8 cellular contexts compared by ENCODE assay signal in the genomic region with DNA sequence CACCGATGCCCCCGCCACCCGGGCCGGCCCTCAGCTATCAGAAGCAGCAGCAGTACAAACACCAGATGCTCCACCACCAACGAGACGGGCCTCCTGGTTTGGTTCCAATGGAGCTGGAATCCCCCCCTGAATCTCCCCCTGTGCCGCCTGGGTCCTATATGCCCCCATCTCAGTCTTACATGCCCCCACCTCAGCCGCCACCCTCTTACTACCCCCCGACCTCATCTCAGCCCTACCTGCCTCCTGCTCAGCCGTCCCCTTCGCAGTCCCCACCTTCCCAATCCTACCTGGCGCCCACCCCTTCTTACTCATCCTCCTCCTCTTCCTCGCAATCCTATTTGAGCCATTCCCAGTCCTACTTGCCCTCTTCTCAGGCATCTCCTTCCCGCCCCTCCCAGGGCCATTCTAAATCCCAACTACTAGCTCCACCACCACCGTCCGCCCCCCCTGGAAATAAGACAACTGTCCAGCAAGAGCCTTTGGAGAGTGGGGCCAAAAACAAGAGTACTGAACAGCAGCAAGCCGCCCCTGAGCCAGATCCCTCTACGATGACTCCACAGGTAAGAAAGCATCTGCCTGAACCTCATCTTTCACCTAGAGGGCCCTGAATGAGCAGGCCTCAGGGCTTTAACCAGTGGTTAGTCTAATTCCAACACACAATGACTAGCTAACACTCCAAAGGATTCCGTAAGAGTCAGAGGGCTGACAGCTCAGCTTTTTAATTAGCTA. TPM values are rescaled to one million over a fixed set of nuclear protein-coding genes. Genes with fewer than 3 reads are reported as not detected.
DNase-seq lines count a peak whose midpoint lies in the region; ATAC-seq, FAIRE-seq and TF ChIP-seq lines count a peak whose summit lies in the region.

No MANE protein-coding gene starts in this region.

- H3K36me3 ChIP-seq in fibroblast of lung (ENCODE audit: control insufficient read depth, insufficient read depth, low read length) (no peaks in the 10 kb centered on the region), neuronal stem cell (replicated peaks in 1 of 2; ENCODE audit: control insufficient read depth in 2 of 2, insufficient read depth in 2 of 2, low read length in 2 of 2) (peaks cover 1 to 37% of the 10 kb centered on the region in 2 donors)

- peak overlapping the region; percentile 84 for H2BK5ac ChIP-seq in neuronal stem cell (ENCODE audit: low read length)

- H4K20me1 ChIP-seq in fibroblast of lung (ENCODE audit: control insufficient read depth, extremely low read depth, insufficient read depth, low read length), result peaks cover 2% of the 10 kb centered on the region

- peak overlapping the region; percentile 99 for H3K18ac ChIP-seq in neuronal stem cell (ENCODE audit: low read length)

- DNase-seq in AG08395 (ENCODE audit: low spot score), result peak; percentile 31
- peak; percentile 26 for DNase-seq in HTR-8/SVneo (ENCODE audit: insufficient read length, low spot score)
- peak; percentile 62 for DNase-seq in activated CD8-positive, alpha-beta memory T cell treated with anti-CD3 and anti-CD28 coated beads for 24 hours
- peak; percentile 10 to 30 for DNase-seq in fibroblast of lung (ENCODE audit: low read depth in 2 of 2)
- no peak for DNase-seq in neuronal stem cell (ENCODE audit: low spot score)
- no peak for DNase-seq in SKM-1 (lab: John Stamatoyannopoulos, UW; ENCODE audit: unreplicated experiment)

- no peak overlapping the region for H2BK15ac ChIP-seq in neuronal stem cell (ENCODE audit: low read length)

- no CpG with 5 or more reads among the region's 19 CpGs for WGBS in neuronal stem cell (ENCODE audit: extremely low coverage in 2 of 2, insufficient read length in 2 of 2, insufficient replicate concordance in 1 of 2), 2 donors

- H3K27ac ChIP-seq in fibroblast of lung (ENCODE audit: insufficient read depth, low read length) (peak overlapping the region; percentile 92), neuronal stem cell (replicated peaks; ENCODE audit: low read length) (no peak overlapping the region)

- ATAC-seq in GM19395 (IDR thresholded peaks at IDR 0.05; ENCODE audit: unreplicated experiment) (no peak), HG03342 (IDR thresholded peaks at IDR 0.05; ENCODE audit: unreplicated experiment) (no peak)

- peaks cover 54% of the 10 kb centered on the region for H3K79me2 ChIP-seq in fibroblast of lung (ENCODE audit: control insufficient read depth, insufficient read depth, low read length)

- FAIRE-seq in HTR-8/SVneo (lab: Jason Lieb, UNC), result peak; percentile 58

- H2BK120ac ChIP-seq in neuronal stem cell (ENCODE audit: low read depth, low read length), result no peak overlapping the region

- H2AK5ac ChIP-seq in neuronal stem cell (ENCODE audit: low read depth, low read length), result peak overlapping the region; percentile 97

- H3K9me3 ChIP-seq in fibroblast of lung (ENCODE audit: control insufficient read depth, insufficient read depth, low read depth, low read length) (no peaks in the 10 kb centered on the region), neuronal stem cell (replicated peaks in 1 of 2; ENCODE audit: control insufficient read depth in 2 of 2, insufficient read depth in 1 of 2, low read depth in 1 of 2, low read length in 2 of 2) (peaks cover 0 to 6% of the 10 kb centered on the region in 2 donors)

- H3K4me1 ChIP-seq in fibroblast of lung (ENCODE audit: control insufficient read depth, extremely low read depth, insufficient read depth, low read length) (peaks cover 2% of the 10 kb centered on the region), neuronal stem cell (ENCODE audit: control insufficient read depth in 2 of 2, insufficient read depth in 1 of 2, low read depth in 1 of 2, low read length in 2 of 2) (peaks cover 2 to 16% of the 10 kb centered on the region in 2 donors)

- H3K4me3 ChIP-seq in fibroblast of lung (replicated peaks in 1 of 4; ENCODE audit: control extremely low read depth in 1 of 4, insufficient read depth in 1 of 4, low read depth in 3 of 4, low read length in 4 of 4) (peak overlapping the region; percentile 79 to 98 (median 86)), neuronal stem cell (ENCODE audit: low read length in 2 of 2) (peak overlapping the region; percentile 93 to 100)

- peak overlapping the region; percentile 94 for H3K23ac ChIP-seq in neuronal stem cell (ENCODE audit: low read depth, low read length, poor library complexity)

- no peak overlapping the region for H2BK12ac ChIP-seq in neuronal stem cell (ENCODE audit: low read length)

- H4K8ac ChIP-seq in neuronal stem cell (ENCODE audit: low read depth, low read length), result no peak overlapping the region

- peak overlapping the region; percentile 97 for H3K4me2 ChIP-seq in fibroblast of lung (ENCODE audit: extremely low read depth, insufficient read depth, low read length)
- H3K4me2 ChIP-seq in neuronal stem cell (ENCODE audit: insufficient read depth, low read length, poor library complexity, severe bottlenecking), result peak overlapping the region; percentile 85

- H3K9ac ChIP-seq in fibroblast of lung (ENCODE audit: insufficient read depth, low read length), result peak overlapping the region; percentile 91
- peak overlapping the region; percentile 98 for H3K9ac ChIP-seq in neuronal stem cell (ENCODE audit: low read depth, low read length, poor library complexity)

- peak overlapping the region; percentile 86 for H3K14ac ChIP-seq in neuronal stem cell (ENCODE audit: low read length)

- peak overlapping the region; percentile 79 for H3K4ac ChIP-seq in neuronal stem cell (ENCODE audit: low read length)

- H2AFZ ChIP-seq in fibroblast of lung (ENCODE audit: low read length) (no peak overlapping the region), neuronal stem cell (ENCODE audit: low read length) (peak overlapping the region; percentile 92)

- peaks cover 8% of the 10 kb centered on the region for H3K79me1 ChIP-seq in neuronal stem cell (ENCODE audit: low read depth, low read length)

- H4K91ac ChIP-seq in neuronal stem cell (ENCODE audit: low read depth, low read length, poor library complexity), result no peak overlapping the region

- H3K27me3 ChIP-seq in fibroblast of lung (ENCODE audit: control insufficient read depth, insufficient read depth, low read length) (no peaks in the 10 kb centered on the region), neuronal stem cell (ENCODE audit: control insufficient read depth in 3 of 3, insufficient read depth in 3 of 3, low read depth in 1 of 3, low read length in 3 of 3) (no peaks in the 10 kb centered on the region)

- TF ChIP-seq CTCF in fibroblast of lung (conservative IDR thresholded peaks at IDR 0.05 in 1 of 2, IDR thresholded peaks at IDR 0.05 in 1 of 2; ENCODE audit: low read depth in 1 of 2, low read length in 2 of 2), result no peak

RNA-seq across cellular contexts. Expression of gene YLPM1, which starts 0.9 kb away (rescaled TPM):
- total RNA-seq in fibroblast of lung, result 26.5 and 31.9 TPM in 2 replicates
- polyA plus RNA-seq in fibroblast of lung, result 9.7 and 13.6 TPM in 2 replicates
- 31.5 and 34.6 TPM in 2 replicates for polyA plus RNA-seq in fibroblast of lung (2012)
- 31.0 and 37.8 TPM in 2 replicates for polyA minus RNA-seq in fibroblast of lung (ENCODE audit: low replicate concordance)
- 29.0 TPM for polyA plus RNA-seq in neuronal stem cell (2013, experiment 1 of 2)
- 29.9 TPM for polyA plus RNA-seq in neuronal stem cell (2013, experiment 2 of 2)

RNA-seq across cellular contexts. Expression of gene FCF1, which starts 51.0 kb away (rescaled TPM):
- total RNA-seq in fibroblast of lung, result 26.7 and 29.2 TPM in 2 replicates
- 57.8 and 67.2 TPM in 2 replicates for polyA plus RNA-seq in fibroblast of lung
- polyA plus RNA-seq in fibroblast of lung (2012), result 52.3 and 57.4 TPM in 2 replicates
- 8.6 and 23.3 TPM in 2 replicates for polyA minus RNA-seq in fibroblast of lung (ENCODE audit: low replicate concordance)
- polyA plus RNA-seq in neuronal stem cell (2013, experiment 1 of 2), result 52.6 TPM
- 52.0 TPM for polyA plus RNA-seq in neuronal stem cell (2013, experiment 2 of 2)

RNA-seq across cellular contexts. Expression of gene AREL1, which starts 51.1 kb away (rescaled TPM):
- total RNA-seq in fibroblast of lung, result 23.4 and 28.2 TPM in 2 replicates
- polyA plus RNA-seq in fibroblast of lung, result 36.5 and 40.8 TPM in 2 replicates
- polyA plus RNA-seq in fibroblast of lung (2012), result 19.4 and 22.0 TPM in 2 replicates
- polyA minus RNA-seq in fibroblast of lung (ENCODE audit: low replicate concordance), result 102 and 170 TPM in 2 replicates
- 29.2 TPM for polyA plus RNA-seq in neuronal stem cell (2013, experiment 1 of 2)
- 29.2 TPM for polyA plus RNA-seq in neuronal stem cell (2013, experiment 2 of 2)

Comparison
In these comparisons a context has a peak if more than half of its experiments do, and no peak if none do; other contexts are left out.
1. DNase-seq: peak in AG08395 (single experiment), HTR-8/SVneo (single experiment), activated CD8-positive, alpha-beta memory T cell treated with anti-CD3 and anti-CD28 coated beads for 24 hours (single experiment) and fibroblast of lung (2 of 2); none in neuronal stem cell (single experiment) and SKM-1 (single experiment).